In the genomic region with DNA sequence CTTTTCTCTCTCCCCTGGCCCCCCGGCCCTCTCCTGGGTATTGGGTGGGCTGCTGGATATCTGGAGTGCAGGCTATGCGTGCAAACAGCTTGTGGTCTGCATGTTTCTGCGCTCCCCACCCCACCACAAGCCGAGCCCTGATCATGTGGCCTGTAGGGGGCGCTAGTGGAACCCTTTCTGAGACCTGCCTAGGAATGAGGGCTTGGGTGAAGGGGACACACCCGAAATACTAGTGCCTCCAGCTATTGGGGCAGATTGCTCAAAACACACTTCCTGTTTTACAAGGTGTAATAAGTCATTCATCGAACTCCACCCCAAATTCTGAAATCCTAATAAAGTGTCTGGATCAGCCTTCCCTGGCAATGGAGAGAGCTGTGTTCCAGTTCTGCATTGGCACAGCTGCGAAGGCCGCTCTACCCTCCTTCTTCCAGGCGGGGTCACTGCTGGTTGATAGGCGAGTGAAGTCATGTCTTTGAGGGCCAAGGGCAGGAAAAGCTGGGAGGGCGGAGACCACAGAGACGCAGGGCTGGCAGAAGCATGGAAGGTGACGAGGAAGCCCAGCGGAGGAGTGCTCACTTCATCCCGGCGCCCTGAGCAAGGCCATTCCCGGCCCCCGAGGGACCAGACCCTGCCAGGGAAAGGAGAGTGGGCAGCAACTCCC, we compare ENCODE assay signal across 7 cellular contexts. TPM values are rescaled to one million over a fixed set of nuclear protein-coding genes. Genes with fewer than 3 reads are reported as not detected.
A peak's percentile ranks its signal among the peaks of the same experiment; 100 is the strongest.
DNase-seq lines count a peak whose midpoint lies in the region; ATAC-seq and TF ChIP-seq lines count a peak whose summit lies in the region.

No MANE protein-coding gene starts in this region.

- no peaks in the 10 kb centered on the region for H3K9me3 ChIP-seq in psoas muscle

- H3K4me2 ChIP-seq in GM23338, result no peak overlapping the region

- H3K27me3 ChIP-seq in GM23338 (ENCODE audit: insufficient read depth) (no peaks in the 10 kb centered on the region), psoas muscle (ENCODE audit: insufficient read depth in 3 of 3, low read length in 2 of 3) (no peaks in the 10 kb centered on the region)

- H3K4me1 Mint-ChIP-seq in GM23338, result peaks cover 22% of the 10 kb centered on the region

- intact Hi-C loops in psoas muscle (cut with DNase I), result no loop called here

- no peaks in the 10 kb centered on the region for H3K9me2 ChIP-seq in GM23338 (ENCODE audit: insufficient read depth)

- H3K27ac Mint-ChIP-seq in GM23338, result no peak overlapping the region

- no peaks in the 10 kb centered on the region for H3F3A ChIP-seq in GM23338 (replicated peaks; ENCODE audit: low read depth)

- ATAC-seq in GM23338 (peak; percentile 85), psoas muscle (peak in 1 of 4 donors; percentile 29), GM21447 (IDR thresholded peaks at IDR 0.05; ENCODE audit: unreplicated experiment) (no peak)

- H3K27me3 Mint-ChIP-seq in GM23338 (ENCODE audit: insufficient read depth, low read depth, poor library complexity), result peaks cover 15% of the 10 kb centered on the region

- H4K20me1 ChIP-seq in GM23338 (replicated peaks; ENCODE audit: insufficient read depth), result no peaks in the 10 kb centered on the region

- H3K4me3 Mint-ChIP-seq in GM23338, result no peak overlapping the region; the same call in 2 of the 3 replicates

- H2AFZ ChIP-seq in GM23338, result peak overlapping the region; percentile 85

- DNase-seq in GM23338 (ENCODE audit: low spot score), result peak; percentile 94
- peak; percentile 74 for DNase-seq in SK-MEL-5 (ENCODE audit: low read depth, low spot score)
- no peak for DNase-seq in epithelial cell of proximal tubule (ENCODE audit: low read depth)
- DNase-seq in psoas muscle, result peak in 1 of 2 donors; percentile 73
- DNase-seq in NCI-H526 treated with DMSO at 0.1 percent for 48 hours (lab: John Stamatoyannopoulos, UW), result no peak
- DNase-seq in NCI-H2196 (lab: John Stamatoyannopoulos, UW; ENCODE audit: unreplicated experiment), result no peak

- peak; percentile 94 to 96 for TF ChIP-seq CTCF in GM23338 (conservative IDR thresholded peaks at IDR 0.05; ENCODE audit: low read depth in 2 of 2)
- TF ChIP-seq CTCF in epithelial cell of proximal tubule (conservative IDR thresholded peaks at IDR 0.05; ENCODE audit: low read depth, low read length), result peak; percentile 68
- TF ChIP-seq CTCF in psoas muscle (IDR thresholded peaks at IDR 0.05), result peak; percentile 33

- no peaks in the 10 kb centered on the region for H3K79me2 ChIP-seq in GM23338 (replicated peaks; ENCODE audit: insufficient read depth)

- H3K36me3 Mint-ChIP-seq in GM23338 (ENCODE audit: low read depth), result no peaks in the 10 kb centered on the region; the same call in 2 of the 3 replicates

- WGBS in psoas muscle, 3 donors, result 70 to 77% (median 71%) methylated on average over 19 of the region's 19 CpGs

- H3K9me3 Mint-ChIP-seq in GM23338, result no peaks in the 10 kb centered on the region

- in situ Hi-C loops in SK-MEL-5 (cut with HindIII; ENCODE audit: low pct_unique_long_range_greater_than_20kb, low sequenced_read_pairs), result no loop called here

- H3K4me3 ChIP-seq in GM23338 (no peak overlapping the region), epithelial cell of proximal tubule (ENCODE audit: low read depth, low read length) (no peak overlapping the region), psoas muscle (no peak overlapping the region)

- H3K36me3 ChIP-seq in GM23338 (ENCODE audit: insufficient read depth) (no peaks in the 10 kb centered on the region), psoas muscle (ENCODE audit: insufficient read depth in 1 of 2, low read depth in 1 of 2) (no peaks in the 10 kb centered on the region)

- H3K27ac ChIP-seq in GM23338 (ENCODE audit: low read depth) (no peak overlapping the region), psoas muscle (peak overlapping the region; percentile 55)

- peaks cover 22% of the 10 kb centered on the region for H3K4me1 ChIP-seq in GM23338 (ENCODE audit: insufficient read depth)
- peaks cover 36% of the 10 kb centered on the region for H3K4me1 ChIP-seq in psoas muscle

TF ChIP-seq in GM23338, 12 proteins besides CTCF, POLR2A, EP300 and RAD21 (continues in another document):
- no peak for TF ChIP-seq STAT1 (IDR thresholded peaks at IDR 0.05; ENCODE audit: unreplicated experiment)
- no peak for TF ChIP-seq NANOG (IDR thresholded peaks at IDR 0.05; ENCODE audit: borderline replicate concordance)
- no peak for TF ChIP-seq ZNF114 (CRISPR knock-in tag; IDR thresholded peaks at IDR 0.05)
- TF ChIP-seq EZH2phosphoT487 (IDR thresholded peaks at IDR 0.05; ENCODE audit: unreplicated experiment), result no peak
- TF ChIP-seq, protein P1, sequence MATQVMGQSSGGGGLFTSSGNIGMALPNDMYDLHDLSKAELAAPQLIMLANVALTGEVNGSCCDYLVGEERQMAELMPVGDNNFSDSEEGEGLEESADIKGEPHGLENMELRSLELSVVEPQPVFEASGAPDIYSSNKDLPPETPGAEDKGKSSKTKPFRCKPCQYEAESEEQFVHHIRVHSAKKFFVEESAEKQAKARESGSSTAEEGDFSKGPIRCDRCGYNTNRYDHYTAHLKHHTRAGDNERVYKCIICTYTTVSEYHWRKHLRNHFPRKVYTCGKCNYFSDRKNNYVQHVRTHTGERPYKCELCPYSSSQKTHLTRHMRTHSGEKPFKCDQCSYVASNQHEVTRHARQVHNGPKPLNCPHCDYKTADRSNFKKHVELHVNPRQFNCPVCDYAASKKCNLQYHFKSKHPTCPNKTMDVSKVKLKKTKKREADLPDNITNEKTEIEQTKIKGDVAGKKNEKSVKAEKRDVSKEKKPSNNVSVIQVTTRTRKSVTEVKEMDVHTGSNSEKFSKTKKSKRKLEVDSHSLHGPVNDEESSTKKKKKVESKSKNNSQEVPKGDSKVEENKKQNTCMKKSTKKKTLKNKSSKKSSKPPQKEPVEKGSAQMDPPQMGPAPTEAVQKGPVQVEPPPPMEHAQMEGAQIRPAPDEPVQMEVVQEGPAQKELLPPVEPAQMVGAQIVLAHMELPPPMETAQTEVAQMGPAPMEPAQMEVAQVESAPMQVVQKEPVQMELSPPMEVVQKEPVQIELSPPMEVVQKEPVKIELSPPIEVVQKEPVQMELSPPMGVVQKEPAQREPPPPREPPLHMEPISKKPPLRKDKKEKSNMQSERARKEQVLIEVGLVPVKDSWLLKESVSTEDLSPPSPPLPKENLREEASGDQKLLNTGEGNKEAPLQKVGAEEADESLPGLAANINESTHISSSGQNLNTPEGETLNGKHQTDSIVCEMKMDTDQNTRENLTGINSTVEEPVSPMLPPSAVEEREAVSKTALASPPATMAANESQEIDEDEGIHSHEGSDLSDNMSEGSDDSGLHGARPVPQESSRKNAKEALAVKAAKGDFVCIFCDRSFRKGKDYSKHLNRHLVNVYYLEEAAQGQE (IDR thresholded peaks at IDR 0.05; ENCODE audit: unreplicated experiment), result no peak

RNA-seq across cellular contexts. Expression of a gene that starts 19.8 kb away (rescaled TPM):
- 0.56 and 1.0 TPM in 2 replicates for total RNA-seq in GM23338 (2014; rRNA removed; shearing (Covaris generic))
- 0.47 and 0.55 TPM in 2 replicates for polyA plus RNA-seq in GM23338 (2016; fragmentation: Nextera tagmentation; extraction: Ambion mirVana)
- total RNA-seq in SK-MEL-5 (2014; rRNA removed; shearing (Covaris generic)), result 0.37 and 0.85 TPM in 2 replicates
- 3.1 and 4.1 TPM in 2 replicates for polyA plus RNA-seq in SK-MEL-5 (2015; cell fraction: cytosol; rRNA removed)
- 10.4 and 19.5 TPM in 2 replicates for polyA plus RNA-seq in SK-MEL-5 (2015; cell fraction: nucleus; rRNA removed)
- total RNA-seq in epithelial cell of proximal tubule, result 1.3 TPM in 1 of 2 replicates, not detected in the other
- total RNA-seq in psoas muscle, result 10 to 100 TPM in 2 of 4 donors, 1 to 10 TPM in 2; 2.0 to 27.7 (median 8.1) TPM
- 1 to 10 TPM in 2 of 3 donors, under 1 TPM in 1; 0.87 to 3.5 (median 3.0) TPM for polyA plus RNA-seq in psoas muscle

RNA-seq across cellular contexts. Expression of a gene that starts 28.5 kb away (rescaled TPM):
- 35.8 and 48.3 TPM in 2 replicates for total RNA-seq in GM23338 (2014; rRNA removed; shearing (Covaris generic))
- polyA plus RNA-seq in GM23338 (2016; fragmentation: Nextera tagmentation; extraction: Ambion mirVana) (15.3 and 16.4 TPM in 2 replicates), psoas muscle (1 to 10 TPM; 5.6 to 8.8 (median 6.2) TPM)
- total RNA-seq in SK-MEL-5 (2014; rRNA removed; shearing (Covaris generic)), result 64.3 and 68.3 TPM in 2 replicates
- 110 and 121 TPM in 2 replicates for polyA plus RNA-seq in SK-MEL-5 (2015; cell fraction: cytosol; rRNA removed)
- 112 and 130 TPM in 2 replicates for polyA plus RNA-seq in SK-MEL-5 (2015; cell fraction: nucleus; rRNA removed)
- total RNA-seq in epithelial cell of proximal tubule (64.3 and 89.3 TPM in 2 replicates), psoas muscle (10 to 100 TPM in 1 of 4 donors, 1 to 10 TPM in 3; 6.2 to 10.3 (median 8.6) TPM)

RNA-seq across cellular contexts. Expression of a gene that starts 37.6 kb away (rescaled TPM):
- total RNA-seq in GM23338 (2014; rRNA removed; shearing (Covaris generic)), result 24.3 and 29.2 TPM in 2 replicates
- 83.8 and 87.5 TPM in 2 replicates for polyA plus RNA-seq in GM23338 (2016; fragmentation: Nextera tagmentation; extraction: Ambion mirVana)
- 51.5 and 52.7 TPM in 2 replicates for total RNA-seq in SK-MEL-5 (2014; rRNA removed; shearing (Covaris generic))
- 55.1 and 55.7 TPM in 2 replicates for polyA plus RNA-seq in SK-MEL-5 (2015; cell fraction: cytosol; rRNA removed)
- polyA plus RNA-seq in SK-MEL-5 (2015; cell fraction: nucleus; rRNA removed), result 290 and 296 TPM in 2 replicates
- 22.1 and 31.3 TPM in 2 replicates for total RNA-seq in epithelial cell of proximal tubule
- 10 to 100 TPM; 22.8 to 33.4 (median 28.7) TPM for total RNA-seq in psoas muscle
- 10 to 100 TPM; 26.0 to 45.0 (median 38.2) TPM for polyA plus RNA-seq in psoas muscle

Comparison
In these comparisons a context has a peak if more than half of its experiments do, and no peak if none do; other contexts are left out.
1. DNase-seq: peak in GM23338 (single experiment) and SK-MEL-5 (single experiment); none in epithelial cell of proximal tubule (single experiment), NCI-H526 treated with DMSO at 0.1 percent for 48 hours (single experiment) and NCI-H2196 (single experiment).
2. CTCF ChIP-seq: peak in every context shown above with its lines; median percentile 95 in GM23338; 68 in epithelial cell of proximal tubule; 33 in psoas muscle.